Comparison of ENCODE assay signal across 21 cellular contexts in the genomic region with DNA sequence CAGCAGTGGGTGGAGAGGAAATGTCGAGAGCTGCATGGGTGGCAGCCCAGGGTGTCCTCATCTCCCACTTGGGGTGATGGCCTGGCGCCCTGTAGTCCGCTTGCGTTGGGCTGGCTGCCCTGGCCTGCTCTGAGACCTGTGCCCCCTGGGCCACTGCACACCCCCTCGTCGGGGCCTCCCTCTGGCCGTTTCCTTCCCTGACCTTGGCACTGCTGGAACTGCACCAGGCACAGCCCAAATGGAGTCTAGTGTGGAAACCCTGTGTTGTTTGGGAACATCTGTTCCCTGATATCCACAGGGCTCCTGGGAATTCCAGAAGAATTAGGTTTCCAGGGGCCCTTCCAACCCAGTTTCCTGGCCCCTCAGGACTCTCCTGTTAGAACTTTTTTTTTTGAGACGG. TPM values are rescaled to one million over a fixed set of nuclear protein-coding genes. Genes with fewer than 3 reads are reported as not detected.
DNase-seq lines count a peak whose midpoint lies in the region; ATAC-seq, FAIRE-seq and TF ChIP-seq lines count a peak whose summit lies in the region.
"Had no signal": no experiment of that assay in that cellular context is flagged by ENCODE, and none has a peak within 500 bp of the region (broad histone marks: within the 10 kb centered on the region; RNA-seq: fewer than 3 reads in every experiment).

No MANE protein-coding gene starts in this region.

- CTCF ChIA-PET in HEK293 (lab: Yijun Ruan, JAX) (interaction anchor here (0.5 kb wide), 1 partner anchor 983 kb away, joined by 3 read pairs; no protein-coding TSS in a partner anchor), HepG2 (lab: Yijun Ruan, JAX; ENCODE audit: low intra/inter-chr PET ratio, low total read pairs) (no interaction called here)

- no peak for TF ChIP-seq RAD21 in HepG2 (CRISPR knock-in tag; IDR thresholded peaks at IDR 0.05)

- H3K4me1 ChIP-seq in HEK293 (ENCODE audit: control insufficient read depth, insufficient read depth, low read length), result peaks cover 3% of the 10 kb centered on the region; the same call in 1 of the 2 replicates
- H3K4me1 ChIP-seq in ascending aorta, result peaks cover 0 to 18% of the 10 kb centered on the region in 2 donors
- peaks cover 10% of the 10 kb centered on the region for H3K4me1 ChIP-seq in HepG2 (ENCODE audit: insufficient read depth, low read length)
- peaks cover 25 to 74% of the 10 kb centered on the region in 2 donors for H3K4me1 ChIP-seq in thoracic aorta (ENCODE audit: control insufficient read depth in 1 of 2, low read depth in 2 of 2)
- no peaks in the 10 kb centered on the region for H3K4me1 ChIP-seq in Peyer's patch
- peaks cover 6% of the 10 kb centered on the region for H3K4me1 ChIP-seq in vagina
- H3K4me1 ChIP-seq: Caco-2 had no signal

- 76% methylated on average over 3 of the region's 8 CpGs for WGBS in HepG2 (ENCODE audit: low lambda C conversion rate)

- H3K9ac ChIP-seq in HepG2 (ENCODE audit: insufficient read depth, low read depth, low read length), result no peak overlapping the region

- no peaks in the 10 kb centered on the region for H3K79me2 ChIP-seq in HepG2 (ENCODE audit: insufficient read depth, low read length)

- intact Hi-C loops in ascending aorta (cut with DNase I), result no loop called here
- intact Hi-C loops in HepG2 (cut with micrococcal nuclease; ENCODE audit: unreplicated experiment), result no loop called here
- intact Hi-C loops in vagina (cut with DNase I), result no loop called here

- TF ChIP-seq POLR2A in HepG2 (IDR thresholded peaks at IDR 0.05; ENCODE audit: insufficient read depth in 1 of 2, low read depth in 2 of 2, low read length in 2 of 2) (no peak), Peyer's patch (IDR thresholded peaks at IDR 0.05) (no peak), vagina (IDR thresholded peaks at IDR 0.05) (no peak)

- H3K36me3 ChIP-seq in HEK293 (ENCODE audit: control insufficient read depth in 2 of 2, insufficient read depth in 1 of 2, low read length in 2 of 2) (no peaks in the 10 kb centered on the region), ascending aorta (peaks cover 0 to 3% of the 10 kb centered on the region in 2 donors), HepG2 (replicated peaks in 1 of 2; ENCODE audit: control insufficient read depth in 1 of 2, insufficient read depth in 2 of 2, low read length in 2 of 2) (no peaks in the 10 kb centered on the region), thoracic aorta (no peaks in the 10 kb centered on the region), Peyer's patch (no peaks in the 10 kb centered on the region), vagina (no peaks in the 10 kb centered on the region)

- no peak for FAIRE-seq in HepG2 (lab: Jason Lieb, UNC)
- FAIRE-seq: A549, H54 had no signal

- in situ Hi-C loops in HepG2 (cut with HindIII; ENCODE audit: extremely low pct_ligation_motif_present, low pct_unique_long_range_greater_than_20kb), result no loop called here

- H3K9me3 ChIP-seq in HEK293 (ENCODE audit: control insufficient read depth, insufficient read depth, low read depth, low read length) (no peaks in the 10 kb centered on the region), ascending aorta (no peaks in the 10 kb centered on the region), HepG2 (ENCODE audit: low read length) (no peaks in the 10 kb centered on the region), thoracic aorta (no peaks in the 10 kb centered on the region), Peyer's patch (no peaks in the 10 kb centered on the region), vagina (no peaks in the 10 kb centered on the region)
- H3K9me3 ChIP-seq: A549, Caco-2 had no signal

- no TSS peak for BruUV-seq in HepG2 (replicated peaks; lab: Mats Ljungman, UMichigan)

- no peak overlapping the region for H3K27ac ChIP-seq in HEK293 (ENCODE audit: extremely low read depth, low read depth, low read length)
- peak overlapping the region; percentile 15 to 32 for H3K27ac ChIP-seq in ascending aorta
- no peak overlapping the region for H3K27ac ChIP-seq in HepG2 (ENCODE audit: extremely low read length, insufficient read depth, low read length)
- H3K27ac ChIP-seq in thoracic aorta, result peak overlapping the region; percentile 28 to 40
- no peak overlapping the region for H3K27ac ChIP-seq in Peyer's patch
- H3K27ac ChIP-seq in vagina, result no peak overlapping the region
- H3K27ac ChIP-seq: A549 had no signal

- TF ChIP-seq CTCF in HEK293 (tag by site-specific recombination; IDR thresholded peaks at IDR 0.05), result no peak
- TF ChIP-seq CTCF in ascending aorta (IDR thresholded peaks at IDR 0.05), result no peak
- TF ChIP-seq CTCF in HepG2 (CRISPR knock-in tag; IDR thresholded peaks at IDR 0.05), result no peak
- no peak for TF ChIP-seq CTCF in thoracic aorta (IDR thresholded peaks at IDR 0.05)
- no peak for TF ChIP-seq CTCF in Peyer's patch (IDR thresholded peaks at IDR 0.05)
- no peak for TF ChIP-seq CTCF in vagina (IDR thresholded peaks at IDR 0.05)

- H3K4me2 ChIP-seq in HepG2 (ENCODE audit: low read depth, low read length), result no peak overlapping the region
- H3K4me2 ChIP-seq: A549 had no signal

- H3K27me3 ChIP-seq in ascending aorta (no peaks in the 10 kb centered on the region), HepG2 (ENCODE audit: control insufficient read depth in 1 of 2, insufficient read depth in 2 of 2, low read length in 2 of 2) (peaks cover 0 to 7% of the 10 kb centered on the region in 2 experiments; a peak in 1 of 5 replicates), thoracic aorta (replicated peaks; ENCODE audit: insufficient read depth) (no peaks in the 10 kb centered on the region), Peyer's patch (no peaks in the 10 kb centered on the region), vagina (no peaks in the 10 kb centered on the region)

- H2AFZ ChIP-seq in HepG2 (ENCODE audit: low read length), result no peak overlapping the region

- POLR2A ChIA-PET in HEK293 (lab: Yijun Ruan, JAX) (no interaction called here), HepG2 (lab: Yijun Ruan, JAX) (no interaction called here)

- H3K4me3 ChIP-seq in HEK293 (ENCODE audit: low read depth, low read length) (no peak overlapping the region), ascending aorta (no peak overlapping the region), HepG2 (replicated peaks in 1 of 3; ENCODE audit: insufficient read depth in 1 of 3, low read depth in 2 of 3, low read length in 3 of 3) (no peak overlapping the region), thoracic aorta (peak overlapping the region; percentile 13), Peyer's patch (no peak overlapping the region), vagina (no peak overlapping the region)
- H3K4me3 ChIP-seq: A549 had no signal

- peak; percentile 25 for ATAC-seq in HepG2
- no peak for ATAC-seq in thoracic aorta (ENCODE audit: insufficient number of reproducible peaks, low FRiP score, low read depth)
- ATAC-seq: A549 had no signal

- no peaks in the 10 kb centered on the region for H4K20me1 ChIP-seq in HepG2 (ENCODE audit: insufficient read depth, low read length)

- DNase-seq in ascending aorta (ENCODE audit: low spot score in 2 of 2) (no peak), HepG2 (ENCODE audit: low spot score) (no peak), thoracic aorta (ENCODE audit: low spot score) (no peak), Peyer's patch (no peak), HPDE6-E6E7 (ENCODE audit: extremely low spot score) (no peak), vagina (ENCODE audit: extremely low spot score in 2 of 2) (no peak)
- DNase-seq: Caco-2; CD4-positive, alpha-beta T cell; GF-D8; MM.1S; NCI-H1092 treated with DMSO at 0.1 percent for 48 hours; NCI-H146; NCI-H2029 treated with DMSO at 0.1 percent for 48 hours; NCI-H446 treated with DMSO at 0.1 percent for 48 hours; NCI-H748 treated with DMSO at 0.1 percent for 48 hours; NK-92 treated with Interleukin-12 subunit alpha and Interleukin-12 subunit beta, amount 100 ng/mL, for 24 hours; SHP77 treated with DMSO at 0.1 percent for 48 hours had no signal

- TF ChIP-seq EP300 in HepG2 (IDR thresholded peaks at IDR 0.05; ENCODE audit: low read depth in 2 of 2, low read length in 2 of 2) (no peak), HepG2 (CRISPR knock-in tag; IDR thresholded peaks at IDR 0.05; ENCODE audit: borderline replicate concordance) (no peak)

RNA-seq across cellular contexts. Expression of a gene that starts 13.9 kb away (rescaled TPM):
- total RNA-seq in ascending aorta, result 142 TPM
- total RNA-seq in HepG2 (2016; rRNA removed; fragmentation: Illumina TruSeq; extraction: Trizol), result 0.09 and 0.17 TPM in 2 replicates
- total RNA-seq in HepG2 (2016; cell fraction: cytosol; rRNA removed; fragmentation: Illumina TruSeq; extraction: Trizol; ENCODE audit: low read depth), result not detected in 2 replicates
- 0.19 TPM in 1 of 2 replicates, not detected in the other for total RNA-seq in HepG2 (2016; cell fraction: insoluble cytoplasmic fraction; rRNA removed; fragmentation: Illumina TruSeq; extraction: Trizol)
- total RNA-seq in HepG2 (2016; cell fraction: membrane; rRNA removed; fragmentation: Illumina TruSeq; extraction: Trizol), result 0.14 and 0.19 TPM in 2 replicates
- total RNA-seq in HepG2 (2016; cell fraction: nucleus; rRNA removed; fragmentation: Illumina TruSeq; extraction: Trizol), result 0.25 TPM in 1 of 2 replicates, not detected in the other
- 0.24 TPM in 1 of 2 replicates, not detected in the other for polyA plus RNA-seq in HepG2 (2011; rRNA removed)
- 0.19 and 0.21 TPM in 2 replicates for polyA plus RNA-seq in HepG2 (2011; cell fraction: cytosol; rRNA removed)
- polyA plus RNA-seq in HepG2 (2011; cell fraction: nucleus; rRNA removed), result 0.19 TPM in 1 of 2 replicates, not detected in the other
- polyA plus RNA-seq in HepG2 (2012), result 0.51 and 0.62 TPM in 2 replicates
- not detected in 2 replicates for polyA plus RNA-seq in HepG2 (2016; cell fraction: cytosol; fragmentation: Illumina TruSeq; extraction: Trizol; ENCODE audit: low read depth)
- 0.23 and 0.31 TPM in 2 replicates for polyA plus RNA-seq in HepG2 (2016; cell fraction: insoluble cytoplasmic fraction; fragmentation: Illumina TruSeq; extraction: Trizol; ENCODE audit: low read depth)
- polyA plus RNA-seq in HepG2 (2016; cell fraction: membrane; fragmentation: Illumina TruSeq; extraction: Trizol; ENCODE audit: low read depth), result 0.17 and 0.29 TPM in 2 replicates
- 0.20 TPM in 1 of 2 replicates, not detected in the other for polyA plus RNA-seq in HepG2 (2016; cell fraction: nucleus; fragmentation: Illumina TruSeq; extraction: Trizol; ENCODE audit: insufficient read depth, low read depth)
- polyA minus RNA-seq in HepG2 (2011; rRNA and poly(A)+ RNA removed; ENCODE audit: low replicate concordance), result 0.16 and 0.32 TPM in 2 replicates
- not detected in 2 replicates for polyA minus RNA-seq in HepG2 (2011; cell fraction: cytosol; rRNA and poly(A)+ RNA removed)
- polyA minus RNA-seq in HepG2 (2011; cell fraction: nucleus; rRNA and poly(A)+ RNA removed), result not detected in 2 replicates
- 100 to 1,000 TPM; 111 to 211 TPM for total RNA-seq in thoracic aorta
- total RNA-seq in Peyer's patch, result 10 to 100 TPM in 2 of 4 donors, 1 to 10 TPM in 2; 1.9 to 14.9 (median 8.9) TPM
- 22.6 TPM for total RNA-seq in vagina
- total RNA-seq: CD4-positive, alpha-beta T cell; OCI-LY7 had no signal

RNA-seq across cellular contexts. Expression of a gene that starts 49.9 kb away (rescaled TPM):
- 27.5 TPM for total RNA-seq in ascending aorta
- 73.5 and 83.4 TPM in 2 replicates for total RNA-seq in HepG2 (2016; rRNA removed; fragmentation: Illumina TruSeq; extraction: Trizol)
- total RNA-seq in HepG2 (2016; cell fraction: cytosol; rRNA removed; fragmentation: Illumina TruSeq; extraction: Trizol; ENCODE audit: low read depth), result 34.4 and 34.5 TPM in 2 replicates
- 72.3 and 75.5 TPM in 2 replicates for total RNA-seq in HepG2 (2016; cell fraction: insoluble cytoplasmic fraction; rRNA removed; fragmentation: Illumina TruSeq; extraction: Trizol)
- 24.9 and 27.3 TPM in 2 replicates for total RNA-seq in HepG2 (2016; cell fraction: membrane; rRNA removed; fragmentation: Illumina TruSeq; extraction: Trizol)
- total RNA-seq in HepG2 (2016; cell fraction: nucleus; rRNA removed; fragmentation: Illumina TruSeq; extraction: Trizol), result 93.6 and 113 TPM in 2 replicates
- 44.9 and 46.1 TPM in 2 replicates for polyA plus RNA-seq in HepG2 (2011; rRNA removed)
- 22.8 and 25.1 TPM in 2 replicates for polyA plus RNA-seq in HepG2 (2011; cell fraction: cytosol; rRNA removed)
- polyA plus RNA-seq in HepG2 (2011; cell fraction: nucleus; rRNA removed), result 37.1 and 43.8 TPM in 2 replicates
- polyA plus RNA-seq in HepG2 (2012), result 36.2 and 40.6 TPM in 2 replicates
- polyA plus RNA-seq in HepG2 (2016; cell fraction: cytosol; fragmentation: Illumina TruSeq; extraction: Trizol; ENCODE audit: low read depth), result 2.8 and 3.0 TPM in 2 replicates
- polyA plus RNA-seq in HepG2 (2016; cell fraction: insoluble cytoplasmic fraction; fragmentation: Illumina TruSeq; extraction: Trizol; ENCODE audit: low read depth), result 44.7 and 47.1 TPM in 2 replicates
- 6.3 and 7.6 TPM in 2 replicates for polyA plus RNA-seq in HepG2 (2016; cell fraction: membrane; fragmentation: Illumina TruSeq; extraction: Trizol; ENCODE audit: low read depth)
- polyA plus RNA-seq in HepG2 (2016; cell fraction: nucleus; fragmentation: Illumina TruSeq; extraction: Trizol; ENCODE audit: insufficient read depth, low read depth), result 52.0 and 58.6 TPM in 2 replicates
- polyA minus RNA-seq in HepG2 (2011; rRNA and poly(A)+ RNA removed; ENCODE audit: low replicate concordance), result 65.1 and 75.2 TPM in 2 replicates
- 48.0 and 50.2 TPM in 2 replicates for polyA minus RNA-seq in HepG2 (2011; cell fraction: cytosol; rRNA and poly(A)+ RNA removed)
- polyA minus RNA-seq in HepG2 (2011; cell fraction: nucleus; rRNA and poly(A)+ RNA removed), result 177 and 187 TPM in 2 replicates
- 100 to 1,000 TPM in 1 of 2 donors, 10 to 100 TPM in 1; 54.7 to 121 TPM for total RNA-seq in thoracic aorta
- total RNA-seq in Peyer's patch, result 100 to 1,000 TPM in 1 of 4 donors, 10 to 100 TPM in 3; 82.5 to 126 (median 90.1) TPM
- total RNA-seq in vagina, result 69.0 TPM

Comparison
In these comparisons a context has a peak if more than half of its experiments do, and no peak if none do; other contexts are left out.
1. H3K27ac ChIP-seq: peak in ascending aorta (2 of 2) and thoracic aorta (2 of 2); none in HEK293 (single experiment), HepG2 (single experiment), Peyer's patch (0 of 4) and vagina (single experiment).